15 cellular contexts compared by ENCODE assay signal in the genomic region with DNA sequence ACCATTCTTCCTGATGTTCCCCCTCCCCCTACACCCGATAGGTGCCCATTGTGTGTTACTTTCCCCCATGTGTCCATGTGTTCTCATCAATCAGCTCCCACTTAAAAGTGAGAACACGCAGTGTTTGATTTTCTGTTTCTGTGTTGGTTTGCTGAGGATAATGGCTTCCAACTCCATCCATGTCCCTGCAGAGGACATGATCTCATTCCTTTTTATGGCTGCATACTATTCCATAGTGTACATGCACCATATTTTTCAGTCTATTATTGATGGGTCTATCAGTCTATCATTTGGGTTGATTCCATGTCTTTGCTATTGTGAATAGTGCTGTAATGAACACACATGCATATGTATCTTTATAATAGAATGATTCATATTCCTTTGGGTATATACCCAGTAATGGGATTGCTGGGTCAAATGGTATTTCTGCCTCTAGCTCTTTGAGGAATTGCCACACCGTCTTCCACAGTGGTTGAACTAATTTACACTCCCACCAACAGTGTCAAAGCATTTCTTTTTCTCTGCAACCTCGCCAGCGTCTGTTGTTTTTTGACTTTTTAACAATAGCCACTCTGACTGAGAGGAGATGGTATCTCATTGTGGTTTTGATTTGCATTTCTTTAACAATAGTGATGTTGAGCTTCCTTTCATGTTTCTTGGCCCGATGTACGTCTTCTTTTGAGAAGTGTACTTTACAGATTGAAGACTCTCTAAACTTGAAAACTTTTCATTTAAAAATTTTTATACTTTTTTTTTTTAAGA.
"Had no signal": no experiment of that assay in that cellular context is flagged by ENCODE, and none has a peak within 500 bp of the region (broad histone marks: within the 10 kb centered on the region; RNA-seq: fewer than 3 reads in every experiment).

No MANE protein-coding gene starts in this region.

- H3K27ac Mint-ChIP-seq: activated CD4-positive, alpha-beta memory T cell treated with anti-CD3 and anti-CD28 coated beads, Interleukin-2, amount 10 ng/mL, durations not matched to agents 7 days and 5 days; activated naive CD4-positive, alpha-beta T cell treated with anti-CD3 and anti-CD28 coated beads, Interleukin-2, amount 50 U/mL, for 24 hours; activated T-cell treated with anti-CD3 and anti-CD28 coated beads, Interleukin-2, amount 50 U/mL, for 24 hours; stimulated activated effector memory CD8-positive, alpha-beta T cell treated with anti-CD3 and anti-CD28 coated beads, Interleukin-12 subunit alpha, Interleukin-12 subunit beta, amount 100 ng/mL, for 72 hours; T-helper 17 cell had no signal

- H2AFZ ChIP-seq: parathyroid adenoma had no signal

- H3K79me2 ChIP-seq: parathyroid adenoma had no signal

- H3K9me3 ChIP-seq: adrenal gland, body of pancreas, gastroesophageal sphincter, lower lobe of right lung had no signal

- H3K4me1 ChIP-seq: adrenal gland, body of pancreas, gastroesophageal sphincter, lower lobe of right lung, parathyroid adenoma had no signal

- H3K4me3 ChIP-seq: adrenal gland, body of pancreas, gastroesophageal sphincter, lower lobe of right lung had no signal

- H3K9me3 Mint-ChIP-seq: activated CD4-positive, alpha-beta memory T cell treated with anti-CD3 and anti-CD28 coated beads, Interleukin-2, amount 10 ng/mL, durations not matched to agents 7 days and 5 days; activated naive CD4-positive, alpha-beta T cell treated with anti-CD3 and anti-CD28 coated beads, Interleukin-2, amount 50 U/mL, for 24 hours; activated T-cell treated with anti-CD3 and anti-CD28 coated beads, Interleukin-2, amount 50 U/mL, for 24 hours; stimulated activated effector memory CD8-positive, alpha-beta T cell treated with anti-CD3 and anti-CD28 coated beads, Interleukin-12 subunit alpha, Interleukin-12 subunit beta, amount 100 ng/mL, for 72 hours had no signal

- H3K27ac ChIP-seq: adrenal gland, body of pancreas, gastroesophageal sphincter, lower lobe of right lung, parathyroid adenoma, WERI-Rb-1 had no signal

- H3K36me3 ChIP-seq: adrenal gland, gastroesophageal sphincter, lower lobe of right lung, WERI-Rb-1 had no signal

- DNase-seq: activated CD4-positive, alpha-beta memory T cell treated with anti-CD3 and anti-CD28 coated beads, Interleukin-2, amount 10 ng/mL, durations not matched to agents 7 days and 5 days; activated T-cell treated with anti-CD3 and anti-CD28 coated beads, Interleukin-2, amount 50 U/mL, for 24 hours; adrenal gland; body of pancreas; cerebellar nuclear complex; effector memory CD4-positive, alpha-beta T cell; left colon; lower lobe of right lung; T-helper 17 cell; WERI-Rb-1 had no signal

- H3K27me3 ChIP-seq: adrenal gland, body of pancreas had no signal

- FAIRE-seq: urothelium cell line had no signal

- H3K4me3 Mint-ChIP-seq: activated CD4-positive, alpha-beta memory T cell treated with anti-CD3 and anti-CD28 coated beads, Interleukin-2, amount 10 ng/mL, durations not matched to agents 7 days and 5 days; activated naive CD4-positive, alpha-beta T cell treated with anti-CD3 and anti-CD28 coated beads, Interleukin-2, amount 50 U/mL, for 24 hours; activated T-cell treated with anti-CD3 and anti-CD28 coated beads, Interleukin-2, amount 50 U/mL, for 24 hours; stimulated activated effector memory CD8-positive, alpha-beta T cell treated with anti-CD3 and anti-CD28 coated beads, Interleukin-12 subunit alpha, Interleukin-12 subunit beta, amount 100 ng/mL, for 72 hours; T-helper 17 cell had no signal

- H3K4me1 Mint-ChIP-seq: activated naive CD4-positive, alpha-beta T cell treated with anti-CD3 and anti-CD28 coated beads, Interleukin-2, amount 50 U/mL, for 24 hours; stimulated activated effector memory CD8-positive, alpha-beta T cell treated with anti-CD3 and anti-CD28 coated beads, Interleukin-12 subunit alpha, Interleukin-12 subunit beta, amount 100 ng/mL, for 72 hours; T-helper 17 cell had no signal

- H3K9ac ChIP-seq: parathyroid adenoma had no signal

- H3K36me3 Mint-ChIP-seq: activated naive CD4-positive, alpha-beta T cell treated with anti-CD3 and anti-CD28 coated beads, Interleukin-2, amount 50 U/mL, for 24 hours; stimulated activated effector memory CD8-positive, alpha-beta T cell treated with anti-CD3 and anti-CD28 coated beads, Interleukin-12 subunit alpha, Interleukin-12 subunit beta, amount 100 ng/mL, for 72 hours had no signal
